Comparison of ENCODE assay signal across 8 cellular contexts in genomic region chr3:128650096-128651050, GRCh38. TPM values are rescaled to one million over a fixed set of nuclear protein-coding genes. Genes with fewer than 3 reads are reported as not detected.
DNase-seq lines count a peak whose midpoint lies in the region; ATAC-seq and TF ChIP-seq lines count a peak whose summit lies in the region.

RPN1 (minus strand) TSS chr3:128650818; CDS start chr3:128650800, 18 bp downstream.

- peak within 1 kb of the TSS; percentile 73 to 95 (median 87) for H3K4me2 ChIP-seq in BLaER1 treated with 17β-estradiol and CSF1 and Interleukin-3, amounts not matched to agents 10 nM and 100 nM

- no peak for TF ChIP-seq CTCF in colonic mucosa (IDR thresholded peaks at IDR 0.05)

- intact Hi-C loops in colonic mucosa (cut with DNase I), result no loop called here

- DNase-seq in NCI-H526 (lab: John Stamatoyannopoulos, UW) (peak; percentile 93 to 97), colonic mucosa (peak; percentile 95), kidney tubule cell (ENCODE audit: low spot score) (peak; percentile 96)
- peak; percentile 97 for DNase-seq in activated CD4-positive, alpha-beta T cell treated with anti-CD3 and anti-CD28 coated beads for 48 hours
- peak; percentile 85 to 87 for DNase-seq in stimulated activated CD4-positive, alpha-beta T cell treated with anti-CD3 and anti-CD28 coated beads, Interleukin-1b, Interleukin-23, amount 100 ng/mL, for 1 hour (ENCODE audit: low read depth in 2 of 2)

- H3K4me1 ChIP-seq in BLaER1 treated with 17β-estradiol and CSF1 and Interleukin-3, amounts not matched to agents 10 nM and 100 nM, result peaks cover 22 to 52% (median 33%) of the 10 kb centered on the region in 10 experiments
- no peaks in the 10 kb centered on the region for H3K4me1 ChIP-seq in colonic mucosa

- peak within 1 kb of the TSS; percentile 90 to 97 (median 96) for H3K27ac ChIP-seq in BLaER1 treated with 17β-estradiol and CSF1 and Interleukin-3, amounts not matched to agents 10 nM and 100 nM
- peak within 1 kb of the TSS; percentile 93 for H3K27ac ChIP-seq in colonic mucosa

- peak within 1 kb of the TSS; percentile 90 to 100 (median 98) for H3K4me3 ChIP-seq in BLaER1 treated with 17β-estradiol and CSF1 and Interleukin-3, amounts not matched to agents 10 nM and 100 nM
- peak within 1 kb of the TSS; percentile 93 for H3K4me3 ChIP-seq in colonic mucosa

- peak; percentile 94 for ATAC-seq in GM19328 (IDR thresholded peaks at IDR 0.05; ENCODE audit: unreplicated experiment)
- ATAC-seq in HG03469 (IDR thresholded peaks at IDR 0.05; ENCODE audit: unreplicated experiment), result peak; percentile 68

- no peaks in the 10 kb centered on the region for H3K27me3 ChIP-seq in BLaER1 treated with 17β-estradiol and CSF1 and Interleukin-3, amounts not matched to agents 10 nM and 100 nM
- H3K27me3 ChIP-seq in colonic mucosa, result no peaks in the 10 kb centered on the region

- H3K9ac ChIP-seq in BLaER1 treated with 17β-estradiol and CSF1 and Interleukin-3, amounts not matched to agents 10 nM and 100 nM, result peak within 1 kb of the TSS; percentile 92 to 100 (median 99)
- peak within 1 kb of the TSS; percentile 72 to 99 for H3K9ac ChIP-seq in colonic mucosa (ENCODE audit: low read depth in 2 of 2, low read length in 2 of 2)

- peaks cover 0 to 24% (median 13%) of the 10 kb centered on the region in 11 experiments; a peak in 13 of 22 replicates for H3K9me3 ChIP-seq in BLaER1 treated with 17β-estradiol and CSF1 and Interleukin-3, amounts not matched to agents 10 nM and 100 nM (replicated peaks in 1 of 11)
- no peaks in the 10 kb centered on the region for H3K9me3 ChIP-seq in colonic mucosa

- peaks cover 41 to 52% (median 49%) of the 10 kb centered on the region in 11 experiments for H4K20me1 ChIP-seq in BLaER1 treated with 17β-estradiol and CSF1 and Interleukin-3, amounts not matched to agents 10 nM and 100 nM

- H3K36me3 ChIP-seq in BLaER1 treated with 17β-estradiol and CSF1 and Interleukin-3, amounts not matched to agents 10 nM and 100 nM, result peaks cover 7 to 34% (median 19%) of the 10 kb centered on the region in 11 experiments; a peak in 21 of 22 replicates
- H3K36me3 ChIP-seq in colonic mucosa, result no peaks in the 10 kb centered on the region

RNA-seq across cellular contexts. Expression of gene RPN1, which starts in this region (rescaled TPM):
- 100 to 1,000 TPM; 188 to 314 TPM for total RNA-seq in colonic mucosa

Comparison
In these comparisons a context has a peak if more than half of its experiments do, and no peak if none do; other contexts are left out.
1. Peak in every context shown above with its lines: DNase-seq, ATAC-seq, H3K4me3 ChIP-seq and H3K27ac ChIP-seq.